Comparison of ENCODE assay signal across 1 cellular context in genomic region chr6:16130437-16130891, GRCh38.
TF ChIP-seq lines count a peak whose summit lies in the region.

No MANE protein-coding gene starts in this region.

TF ChIP-seq in K562, 482 proteins besides CTCF, POLR2A, EP300 and RAD21 (continued from another document):
- TF ChIP-seq NR0B1 (IDR thresholded peaks at IDR 0.05; ENCODE audit: partially characterized antibody) (no peak), CGGBP1 (CRISPR knock-in tag; IDR thresholded peaks at IDR 0.05) (no peak), ZNF224 (CRISPR knock-in tag; IDR thresholded peaks at IDR 0.05) (no peak), FOS (IDR thresholded peaks at IDR 0.05; ENCODE audit: extremely low read depth, insufficient read length) (no peak), ZNF518B (CRISPR knock-in tag; IDR thresholded peaks at IDR 0.05) (no peak), POLR2AphosphoS5 (IDR thresholded peaks at IDR 0.05; ENCODE audit: control insufficient read depth, insufficient read depth, low read depth, low read length) (0 out of 2 replicates have a peak, but pooled peaks have one; percentile 0), ZNF274 (IDR thresholded peaks at IDR 0.05; ENCODE audit: borderline replicate concordance, low read depth, low read length) (no peak), KDM5B (IDR thresholded peaks at IDR 0.05; ENCODE audit: insufficient replicate concordance, low read depth, low read length) (peak; percentile 37), RUNX1 (IDR thresholded peaks at IDR 0.05; ENCODE audit: low read depth) (no peak), CEBPB (tag; IDR thresholded peaks at IDR 0.05) (no peak), ATF7 (IDR thresholded peaks at IDR 0.05) (no peak), ZNF449 (CRISPR knock-in tag; IDR thresholded peaks at IDR 0.05) (no peak), BRF2 (IDR thresholded peaks at IDR 0.05; ENCODE audit: borderline replicate concordance, insufficient read depth, insufficient read length) (no peak)
